In the genomic region with DNA sequence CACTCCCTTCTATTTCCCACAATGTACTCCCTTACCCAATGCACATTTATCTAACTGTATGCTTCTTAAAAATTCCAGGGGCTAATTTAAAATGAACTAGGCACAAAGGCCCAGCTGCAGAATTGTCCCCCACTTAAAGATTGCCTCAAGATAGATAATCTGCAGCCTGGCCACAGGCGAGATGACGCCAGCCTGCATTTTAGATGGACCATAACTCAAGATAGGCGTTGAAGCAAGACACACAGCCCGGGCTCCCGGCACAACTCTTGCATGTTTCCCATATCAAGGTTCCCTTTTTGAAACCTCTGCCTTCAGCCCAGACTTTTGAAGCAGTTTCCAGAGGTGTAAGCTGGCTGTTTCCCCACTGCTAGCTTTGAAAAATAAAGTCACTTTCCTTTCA, we compare ENCODE assay signal across 1 cellular context.
A peak's percentile ranks its signal among the peaks of the same experiment; 100 is the strongest.
TF ChIP-seq lines count a peak whose summit lies in the region.

No MANE protein-coding gene starts in this region.

TF ChIP-seq in K562, 482 proteins besides CTCF, POLR2A, EP300 and RAD21:
- TF ChIP-seq, protein P1, sequence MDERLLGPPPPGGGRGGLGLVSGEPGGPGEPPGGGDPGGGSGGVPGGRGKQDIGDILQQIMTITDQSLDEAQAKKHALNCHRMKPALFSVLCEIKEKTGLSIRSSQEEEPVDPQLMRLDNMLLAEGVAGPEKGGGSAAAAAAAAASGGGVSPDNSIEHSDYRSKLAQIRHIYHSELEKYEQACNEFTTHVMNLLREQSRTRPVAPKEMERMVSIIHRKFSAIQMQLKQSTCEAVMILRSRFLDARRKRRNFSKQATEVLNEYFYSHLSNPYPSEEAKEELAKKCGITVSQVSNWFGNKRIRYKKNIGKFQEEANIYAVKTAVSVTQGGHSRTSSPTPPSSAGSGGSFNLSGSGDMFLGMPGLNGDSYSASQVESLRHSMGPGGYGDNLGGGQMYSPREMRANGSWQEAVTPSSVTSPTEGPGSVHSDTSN (CRISPR knock-in tag; IDR thresholded peaks at IDR 0.05; ENCODE audit: low read depth): no peak
- TF ChIP-seq, protein P1 (tag; conservative IDR thresholded peaks at IDR 0.05; ENCODE audit: low read depth): peak; percentile 60
- TF ChIP-seq, protein P2, sequence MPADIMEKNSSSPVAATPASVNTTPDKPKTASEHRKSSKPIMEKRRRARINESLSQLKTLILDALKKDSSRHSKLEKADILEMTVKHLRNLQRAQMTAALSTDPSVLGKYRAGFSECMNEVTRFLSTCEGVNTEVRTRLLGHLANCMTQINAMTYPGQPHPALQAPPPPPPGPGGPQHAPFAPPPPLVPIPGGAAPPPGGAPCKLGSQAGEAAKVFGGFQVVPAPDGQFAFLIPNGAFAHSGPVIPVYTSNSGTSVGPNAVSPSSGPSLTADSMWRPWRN (IDR thresholded peaks at IDR 0.05; ENCODE audit: low read depth): peak; percentile 48; the same call in 1 of the 2 replicates
- TF ChIP-seq, protein P3, sequence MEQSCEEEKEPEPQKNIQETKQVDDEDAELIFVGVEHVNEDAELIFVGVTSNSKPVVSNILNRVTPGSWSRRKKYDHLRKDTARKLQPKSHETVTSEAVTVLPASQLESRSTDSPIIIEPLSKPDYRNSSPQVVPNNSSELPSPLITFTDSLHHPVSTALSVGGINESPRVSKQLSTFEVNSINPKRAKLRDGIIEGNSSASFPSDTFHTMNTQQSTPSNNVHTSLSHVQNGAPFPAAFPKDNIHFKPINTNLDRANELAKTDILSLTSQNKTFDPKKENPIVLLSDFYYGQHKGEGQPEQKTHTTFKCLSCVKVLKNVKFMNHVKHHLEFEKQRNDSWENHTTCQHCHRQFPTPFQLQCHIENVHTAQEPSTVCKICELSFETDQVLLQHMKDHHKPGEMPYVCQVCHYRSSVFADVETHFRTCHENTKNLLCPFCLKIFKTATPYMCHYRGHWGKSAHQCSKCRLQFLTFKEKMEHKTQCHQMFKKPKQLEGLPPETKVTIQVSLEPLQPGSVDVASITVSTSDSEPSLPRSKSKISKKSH (CRISPR knock-in tag; IDR thresholded peaks at IDR 0.05): no peak
- TF ChIP-seq TGIF2 (CRISPR knock-in tag; IDR thresholded peaks at IDR 0.05): no peak
- TF ChIP-seq CEBPB (tag; IDR thresholded peaks at IDR 0.05): no peak
- TF ChIP-seq, protein P4, sequence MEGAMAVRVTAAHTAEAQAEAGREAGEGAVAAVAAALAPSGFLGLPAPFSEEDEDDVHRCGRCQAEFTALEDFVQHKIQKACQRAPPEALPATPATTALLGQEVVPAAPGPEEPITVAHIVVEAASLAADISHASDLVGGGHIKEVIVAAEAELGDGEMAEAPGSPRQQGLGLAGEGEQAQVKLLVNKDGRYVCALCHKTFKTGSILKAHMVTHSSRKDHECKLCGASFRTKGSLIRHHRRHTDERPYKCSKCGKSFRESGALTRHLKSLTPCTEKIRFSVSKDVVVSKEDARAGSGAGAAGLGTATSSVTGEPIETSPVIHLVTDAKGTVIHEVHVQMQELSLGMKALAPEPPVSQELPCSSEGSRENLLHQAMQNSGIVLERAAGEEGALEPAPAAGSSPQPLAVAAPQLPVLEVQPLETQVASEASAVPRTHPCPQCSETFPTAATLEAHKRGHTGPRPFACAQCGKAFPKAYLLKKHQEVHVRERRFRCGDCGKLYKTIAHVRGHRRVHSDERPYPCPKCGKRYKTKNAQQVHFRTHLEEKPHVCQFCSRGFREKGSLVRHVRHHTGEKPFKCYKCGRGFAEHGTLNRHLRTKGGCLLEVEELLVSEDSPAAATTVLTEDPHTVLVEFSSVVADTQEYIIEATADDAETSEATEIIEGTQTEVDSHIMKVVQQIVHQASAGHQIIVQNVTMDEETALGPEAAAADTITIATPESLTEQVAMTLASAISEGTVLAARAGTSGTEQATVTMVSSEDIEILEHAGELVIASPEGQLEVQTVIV (CRISPR knock-in tag; IDR thresholded peaks at IDR 0.05; ENCODE audit: borderline replicate concordance): no peak
